In genomic region chr14:61477845-61478438, GRCh38 we compare ENCODE assay signal across 8 cellular contexts.
DNase-seq lines count a peak whose midpoint lies in the region; ATAC-seq and TF ChIP-seq lines count a peak whose summit lies in the region.

No MANE protein-coding gene starts in this region.

- peak overlapping the region in 20 of 21 experiments; percentile 64 to 94 (median 80) for H3K27ac ChIP-seq in skin epidermis

- peak; percentile 74 for DNase-seq in stimulated activated CD4-positive, alpha-beta T cell treated with anti-CD3 and anti-CD28 coated beads, Interleukin-1b, Interleukin-23, amount 100 ng/mL, for 48 hours
- DNase-seq in stimulated activated CD4-positive, alpha-beta T cell treated with anti-CD3 and anti-CD28 coated beads, Interleukin-12 subunit alpha, Interleukin-12 subunit beta, amount 100 ng/mL, for 4 hours: no peak
- DNase-seq in activated CD4-positive, alpha-beta T cell treated with anti-CD3 and anti-CD28 coated beads, Interleukin-2, amount 50 U/mL, for 48 hours: peak; percentile 45 to 59
- peak; percentile 92 for DNase-seq in Right ventricle myocardium inferior (ENCODE audit: missing footprints)
- no peak for DNase-seq in GM13976 (ENCODE audit: low spot score)

- TF ChIP-seq CTCF in GM13976 (IDR thresholded peaks at IDR 0.05; ENCODE audit: borderline replicate concordance, control extremely low read depth, extremely low read depth, insufficient read depth, missing control alignments): no peak

- in situ Hi-C loops in GM13976 (cut with MboI; ENCODE audit: low sequenced_read_pairs, unreplicated experiment): loop anchor here (10.0 kb wide), 1 partner anchor 257 kb away; no protein-coding TSS in a partner anchor

- no peak overlapping the region for H3K4me3 ChIP-seq in skin epidermis

- ATAC-seq in Right ventricle myocardium inferior (peak; percentile 51), GM18867 (IDR thresholded peaks at IDR 0.05; ENCODE audit: unreplicated experiment) (no peak)
- no peak for ATAC-seq in activated CD4-positive, CD25-positive, alpha-beta regulatory T cell treated with anti-CD3 and anti-CD28 coated beads, Interleukin-2, amount 50 U/mL, for 24 hours

- intact Hi-C loops in Right ventricle myocardium inferior (cut with DNase I): loop anchor here (2.0 to 5.0 kb wide), 2 partner anchors 39 to 109 kb away; no protein-coding TSS in a partner anchor

Comparison
In these comparisons a context has a peak if more than half of its experiments do, and no peak if none do; other contexts are left out.
1. DNase-seq: peak in stimulated activated CD4-positive, alpha-beta T cell treated with anti-CD3 and anti-CD28 coated beads, Interleukin-1b, Interleukin-23, amount 100 ng/mL, for 48 hours (single experiment), activated CD4-positive, alpha-beta T cell treated with anti-CD3 and anti-CD28 coated beads, Interleukin-2, amount 50 U/mL, for 48 hours (2 of 2) and Right ventricle myocardium inferior (single experiment); none in stimulated activated CD4-positive, alpha-beta T cell treated with anti-CD3 and anti-CD28 coated beads, Interleukin-12 subunit alpha, Interleukin-12 subunit beta, amount 100 ng/mL, for 4 hours (single experiment) and GM13976 (single experiment).